ENCODE assay signal across 21 cellular contexts in the genomic region with DNA sequence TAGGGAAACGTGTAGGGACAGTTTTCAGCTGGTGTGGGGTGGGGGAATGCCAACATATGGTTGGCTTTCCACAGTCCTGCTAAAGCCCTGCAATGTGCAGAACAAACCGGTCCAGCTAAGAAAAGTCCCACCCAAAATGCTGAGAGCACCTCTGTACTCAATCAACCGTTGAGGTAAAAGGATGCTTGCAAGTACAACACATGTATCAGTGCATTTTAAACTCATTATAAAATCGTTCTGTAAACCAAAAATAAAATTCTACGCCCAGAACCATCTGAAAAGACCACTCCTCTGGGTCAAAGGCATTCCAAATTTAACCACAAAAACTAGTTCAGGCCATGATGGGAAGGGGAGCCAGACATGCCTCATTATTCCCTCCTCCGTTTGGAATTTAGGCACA. TPM values are rescaled to one million over a fixed set of nuclear protein-coding genes. Genes with fewer than 3 reads are reported as not detected.
DNase-seq lines count a peak whose midpoint lies in the region; ATAC-seq and TF ChIP-seq lines count a peak whose summit lies in the region.
"Had no signal": no experiment of that assay in that cellular context is flagged by ENCODE, and none has a peak within 500 bp of the region (broad histone marks: within the 10 kb centered on the region; RNA-seq: fewer than 3 reads in every experiment).

No MANE protein-coding gene starts in this region.

- 86 to 93% methylated on average over 5 to 6 of the region's 6 CpGs for WGBS in endodermal cell (ENCODE audit: insufficient coverage in 1 of 2, insufficient read length in 1 of 2), 2 experiments

- H3K9me3 ChIP-seq in CD4-positive, alpha-beta T cell (ENCODE audit: control insufficient read depth, low read length) = no peaks in the 10 kb centered on the region
- H3K9me3 ChIP-seq in Panc1 (ENCODE audit: control insufficient read depth, insufficient read depth, low read depth, low read length) (no peaks in the 10 kb centered on the region), endodermal cell (ENCODE audit: control insufficient read depth, low read length) (peaks cover 7% of the 10 kb centered on the region), MM.1S (replicated peaks; ENCODE audit: insufficient read depth, low read length) (no peaks in the 10 kb centered on the region), left ventricle myocardium inferior (replicated peaks) (no peaks in the 10 kb centered on the region)
- H3K9me3 ChIP-seq: mucosa of descending colon, thoracic aorta had no signal

- TSS peak; percentile 74 for BruUV-seq in Panc1 (replicated peaks; lab: Mats Ljungman, UMichigan)

- no peaks in the 10 kb centered on the region for H3K36me3 Mint-ChIP-seq in CD4-positive, alpha-beta T cell (ENCODE audit: low read depth)
- peaks cover 15% of the 10 kb centered on the region for H3K36me3 Mint-ChIP-seq in endodermal cell (ENCODE audit: low read depth)

- H3K4me1 ChIP-seq in Panc1 (ENCODE audit: control insufficient read depth, insufficient read depth, low read length) = peaks cover 28% of the 10 kb centered on the region
- no peaks in the 10 kb centered on the region for H3K4me1 ChIP-seq in endodermal cell (ENCODE audit: control insufficient read depth, insufficient read depth, low read length)
- peaks cover 10% of the 10 kb centered on the region for H3K4me1 ChIP-seq in MM.1S (ENCODE audit: low read length)
- H3K4me1 ChIP-seq in left ventricle myocardium inferior = peaks cover 20% of the 10 kb centered on the region

- H3K4me3 Mint-ChIP-seq in CD4-positive, alpha-beta T cell = peak overlapping the region; percentile 31
- H3K4me3 Mint-ChIP-seq in endodermal cell = peak overlapping the region; percentile 76
- H3K4me3 Mint-ChIP-seq: activated B cell treated with CpG ODN at 0.5 μM for 24 hours, T-helper 17 cell had no signal

- H3K9me3 Mint-ChIP-seq in CD4-positive, alpha-beta T cell = no peaks in the 10 kb centered on the region
- no peaks in the 10 kb centered on the region for H3K9me3 Mint-ChIP-seq in endodermal cell
- H3K9me3 Mint-ChIP-seq: activated B cell treated with CpG ODN at 0.5 μM for 24 hours had no signal

- in situ Hi-C loops in Panc1 (cut with HindIII; ENCODE audit: low pct_unique_long_range_greater_than_20kb, low sequenced_read_pairs) = no loop called here

- H3K4me1 Mint-ChIP-seq in CD4-positive, alpha-beta T cell (ENCODE audit: low read depth) = peaks cover 13% of the 10 kb centered on the region
- H3K4me1 Mint-ChIP-seq in endodermal cell = peaks cover 17% of the 10 kb centered on the region

- H3K9me2 ChIP-seq in MM.1S (replicated peaks; ENCODE audit: insufficient read depth, low read length) = no peaks in the 10 kb centered on the region

- peak overlapping the region; percentile 99 for H3K27ac ChIP-seq in 22Rv1
- H3K27ac ChIP-seq in CD4-positive, alpha-beta T cell (ENCODE audit: low read depth, low read length) = no peak overlapping the region
- H3K27ac ChIP-seq in Panc1 (ENCODE audit: low read length) = no peak overlapping the region; the same call in 1 of the 2 replicates
- H3K27ac ChIP-seq in endodermal cell (ENCODE audit: low read depth, low read length) = no peak overlapping the region
- no peak overlapping the region for H3K27ac ChIP-seq in MM.1S (ENCODE audit: low read length)
- no peak overlapping the region for H3K27ac ChIP-seq in left ventricle myocardium inferior (replicated peaks)
- H3K27ac ChIP-seq: thoracic aorta had no signal

- intact Hi-C loops in CD4-positive, alpha-beta T cell (cut with DNase I, micrococcal nuclease) = no loop called here
- intact Hi-C loops in Panc1 (cut with micrococcal nuclease; ENCODE audit: unreplicated experiment) (no loop called here), left ventricle myocardium inferior (cut with micrococcal nuclease) (no loop called here)

- POLR2A ChIA-PET in CD4-positive, alpha-beta T cell (lab: Charles Lee) = no interaction called here
- POLR2A ChIA-PET in Panc1 (lab: Charles Lee) = no interaction called here

- TF ChIP-seq CTCF in 22Rv1 (IDR thresholded peaks at IDR 0.05) = no peak
- TF ChIP-seq CTCF in CD4-positive, alpha-beta T cell (IDR thresholded peaks at IDR 0.05) = no peak
- TF ChIP-seq CTCF in Panc1 (IDR thresholded peaks at IDR 0.05) = no peak
- TF ChIP-seq CTCF in endodermal cell (conservative IDR thresholded peaks at IDR 0.05) = no peak
- TF ChIP-seq CTCF in MM.1S (IDR thresholded peaks at IDR 0.05; ENCODE audit: low read length) = no peak
- TF ChIP-seq CTCF in left ventricle myocardium inferior (IDR thresholded peaks at IDR 0.05; ENCODE audit: borderline replicate concordance) = no peak

- no peak overlapping the region for H3K9ac ChIP-seq in endodermal cell (ENCODE audit: extremely low read depth, low read length, poor library complexity, severe bottlenecking)
- no peak overlapping the region for H3K9ac ChIP-seq in MM.1S (ENCODE audit: low read length)

- peaks cover 13% of the 10 kb centered on the region for H3K27me3 ChIP-seq in CD4-positive, alpha-beta T cell (ENCODE audit: control insufficient read depth, insufficient read depth, low read length)
- H3K27me3 ChIP-seq in Panc1 (ENCODE audit: control insufficient read depth, insufficient read depth, low read length) (no peaks in the 10 kb centered on the region), endodermal cell (ENCODE audit: control insufficient read depth, insufficient read depth, low read length, poor library complexity, severe bottlenecking) (no peaks in the 10 kb centered on the region), MM.1S (replicated peaks; ENCODE audit: insufficient read depth, low read length) (no peaks in the 10 kb centered on the region), left ventricle myocardium inferior (ENCODE audit: low read depth) (peaks cover 55% of the 10 kb centered on the region)

- no peak overlapping the region for H3K4me3 ChIP-seq in Panc1 (ENCODE audit: low read depth in 2 of 2, low read length in 2 of 2)
- no peak overlapping the region for H3K4me3 ChIP-seq in endodermal cell (ENCODE audit: low read length)
- no peak overlapping the region for H3K4me3 ChIP-seq in MM.1S (ENCODE audit: low read length)
- H3K4me3 ChIP-seq in left ventricle myocardium inferior = no peak overlapping the region
- H3K4me3 ChIP-seq: mucosa of descending colon, thoracic aorta had no signal

- H3F3A ChIP-seq in MM.1S (ENCODE audit: insufficient read depth, low read length) = peaks cover 31% of the 10 kb centered on the region

- peaks cover 63% of the 10 kb centered on the region for H3K27me3 Mint-ChIP-seq in CD4-positive, alpha-beta T cell
- H3K27me3 Mint-ChIP-seq in endodermal cell (ENCODE audit: insufficient read depth) = peaks cover 2% of the 10 kb centered on the region

- no peak overlapping the region for H2AFZ ChIP-seq in MM.1S (ENCODE audit: low read length)

- H4K20me1 ChIP-seq in MM.1S (ENCODE audit: insufficient read depth, low read length) = no peaks in the 10 kb centered on the region

- peaks cover 33% of the 10 kb centered on the region for H3K79me2 ChIP-seq in MM.1S (ENCODE audit: low read length)

- no peak overlapping the region for H3K4me2 ChIP-seq in MM.1S (ENCODE audit: low read depth, low read length)

- CTCF ChIA-PET in CD4-positive, alpha-beta T cell (lab: Charles Lee) = no interaction called here
- CTCF ChIA-PET in Panc1 (lab: Charles Lee) = no interaction called here

- H3K36me3 ChIP-seq in Panc1 (ENCODE audit: control insufficient read depth, insufficient read depth, low read length) (peaks cover 3% of the 10 kb centered on the region), endodermal cell (ENCODE audit: control insufficient read depth, insufficient read depth, low read length) (peaks cover 17% of the 10 kb centered on the region), MM.1S (replicated peaks; ENCODE audit: insufficient read depth, low read length) (peaks cover 14% of the 10 kb centered on the region), left ventricle myocardium inferior (no peaks in the 10 kb centered on the region)
- H3K36me3 ChIP-seq: thoracic aorta had no signal

- H3K27ac Mint-ChIP-seq in CD4-positive, alpha-beta T cell = no peak overlapping the region
- no peak overlapping the region for H3K27ac Mint-ChIP-seq in endodermal cell
- H3K27ac Mint-ChIP-seq: activated B cell treated with CpG ODN at 0.5 μM for 24 hours, T-helper 17 cell had no signal

- no peak for DNase-seq in CD4-positive, alpha-beta T cell
- no peak for DNase-seq in Panc1 (ENCODE audit: low read depth, low spot score)
- DNase-seq in endodermal cell = no peak
- DNase-seq in MM.1S = no peak
- no peak for DNase-seq in activated gamma-delta T cell treated with Interleukin-2 at 50 U/mL for 16 hours
- no peak for DNase-seq in left ventricle myocardium inferior
- DNase-seq: activated B cell treated with CpG ODN at 0.5 μM for 24 hours; activated CD8-positive, alpha-beta memory T cell treated with anti-CD3 and anti-CD28 coated beads, Interleukin-2, amount 50 U/mL, for 4 hours; activated naive CD4-positive, alpha-beta T cell; COR-L47; glutamatergic neuron; mucosa of descending colon; NCI-H146; NCI-H2171; T-helper 17 cell had no signal

- no peak for ATAC-seq in CD4-positive, alpha-beta T cell (ENCODE audit: poor library complexity)
- no peak for ATAC-seq in Panc1
- ATAC-seq in SK-N-SH treated with all-trans-retinoic acid at 6 μM for 48 hours = no peak
- ATAC-seq: left lobe of liver, mucosa of descending colon, sciatic nerve, T-helper 17 cell had no signal

TF ChIP-seq in SK-N-SH treated with all-trans-retinoic acid at 6 μM for 48 hours, 23 proteins besides CTCF, POLR2A, EP300 and RAD21 (continues in another document):
- TF ChIP-seq OSR1 (CRISPR knock-in tag; IDR thresholded peaks at IDR 0.05) (no peak), ARNTL (CRISPR knock-in tag; IDR thresholded peaks at IDR 0.05; ENCODE audit: borderline replicate concordance, low read depth) (no peak)

RNA-seq across cellular contexts. Expression of a gene that starts 2.0 kb away (rescaled TPM):
- 1 to 10 TPM; 1.1 to 1.5 TPM for total RNA-seq in CD4-positive, alpha-beta T cell
- 202 TPM for total RNA-seq in Panc1 (2021; ENCODE audit: unreplicated experiment)
- 157 TPM for polyA plus RNA-seq in Panc1 (2012; ENCODE audit: insufficient read length)
- total RNA-seq in endodermal cell = 10 to 100 TPM; 81.9 to 90.0 TPM
- 258 TPM for polyA plus RNA-seq in endodermal cell (2013, experiment 1 of 2)
- polyA plus RNA-seq in endodermal cell (2013, experiment 2 of 2) = 232 TPM
- 3.1 TPM for total RNA-seq in left ventricle myocardium inferior

RNA-seq across cellular contexts. Expression of a gene that starts 57.0 kb away (rescaled TPM):
- total RNA-seq in CD4-positive, alpha-beta T cell = 10 to 100 TPM; 37.8 to 40.1 TPM
- total RNA-seq in Panc1 (2021; ENCODE audit: unreplicated experiment) (53.7 TPM), endodermal cell (10 to 100 TPM; 85.7 to 89.5 TPM), left ventricle myocardium inferior (24.4 TPM)
- polyA plus RNA-seq in Panc1 (2012; ENCODE audit: insufficient read length) = 61.8 TPM
- polyA plus RNA-seq in endodermal cell (2013, experiment 1 of 2) = 47.9 TPM
- polyA plus RNA-seq in endodermal cell (2013, experiment 2 of 2) = 33.7 TPM

RNA-seq across cellular contexts. Expression of a gene that starts 58.7 kb away (rescaled TPM):
- total RNA-seq in CD4-positive, alpha-beta T cell = not detected
- total RNA-seq in Panc1 (2021; ENCODE audit: unreplicated experiment) (0.46 TPM), endodermal cell (1 to 10 TPM in 1 of 2 donors, under 1 TPM in 1; 0.70 to 2.1 TPM), left ventricle myocardium inferior (not detected)
- 0.61 TPM for polyA plus RNA-seq in Panc1 (2012; ENCODE audit: insufficient read length)
- polyA plus RNA-seq in endodermal cell (2013, experiment 1 of 2) = 1.6 TPM
- 1.1 TPM for polyA plus RNA-seq in endodermal cell (2013, experiment 2 of 2)
- total RNA-seq: activated B cell treated with CpG ODN at 0.5 μM for 24 hours, H1, left lobe of liver, mucosa of descending colon, sciatic nerve, T-helper 17 cell had no signal

Comparison
In these comparisons a context has a peak if more than half of its experiments do, and no peak if none do; other contexts are left out.
1. RNA of a gene that starts 2.0 kb away (total RNA-seq): 202 TPM in Panc1 (single experiment) and 81.9 to 90.0 TPM in endodermal cell; 3.1 TPM in left ventricle myocardium inferior (single experiment) and 1.1 to 1.5 TPM in CD4-positive, alpha-beta T cell; every median in the first group is over 10 times any median in the second.